ENCODE assay signal across 11 cellular contexts in the genomic region with DNA sequence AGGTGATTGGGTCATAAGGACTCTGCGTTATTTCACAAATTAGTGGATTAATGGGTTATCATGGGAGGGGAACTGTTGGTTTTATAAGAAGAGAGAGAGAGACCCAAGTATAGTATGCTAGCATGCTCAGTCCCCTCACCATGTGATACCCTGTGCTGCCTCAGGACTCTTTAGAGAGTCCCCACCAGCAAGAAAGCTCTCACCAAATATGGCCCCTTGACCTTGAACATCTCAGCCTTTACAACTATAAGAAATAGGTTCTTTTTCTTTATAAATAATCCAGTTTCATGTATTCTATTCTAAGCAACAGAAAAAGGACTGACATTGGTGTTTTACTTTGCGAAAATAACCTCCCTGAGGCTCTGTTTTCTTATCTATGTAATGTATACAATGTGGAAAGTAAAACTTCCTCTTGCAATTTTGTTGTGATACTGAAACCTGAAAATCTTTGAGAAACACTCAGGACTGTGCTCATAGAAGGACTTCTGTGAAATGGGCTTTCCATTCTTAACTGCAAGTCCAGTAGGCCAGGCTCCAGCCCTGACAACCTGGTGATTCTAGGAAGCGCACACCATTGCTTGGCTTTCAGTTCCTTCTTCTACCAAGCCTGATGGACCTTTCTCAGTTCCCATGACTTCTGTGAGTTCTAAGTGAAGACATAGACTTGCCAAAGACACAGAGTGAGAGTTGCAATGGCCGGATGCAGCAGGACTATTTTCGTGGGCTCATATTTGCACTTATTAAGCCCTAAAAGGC. TPM values are rescaled to one million over a fixed set of nuclear protein-coding genes. Genes with fewer than 3 reads are reported as not detected.
DNase-seq lines count a peak whose midpoint lies in the region; ATAC-seq and TF ChIP-seq lines count a peak whose summit lies in the region.
"Had no signal": no experiment of that assay in that cellular context is flagged by ENCODE, and none has a peak within 500 bp of the region (broad histone marks: within the 10 kb centered on the region; RNA-seq: fewer than 3 reads in every experiment).

No MANE protein-coding gene starts in this region.

- peak; percentile 89 for ATAC-seq in GM19351 (IDR thresholded peaks at IDR 0.05; ENCODE audit: unreplicated experiment)
- ATAC-seq in HG02981 (IDR thresholded peaks at IDR 0.05; ENCODE audit: unreplicated experiment): peak; percentile 83
- ATAC-seq in PC-3: no peak

- no peak overlapping the region for H3K9ac ChIP-seq in PC-3 (ENCODE audit: low read length)

- H3K9me3 Mint-ChIP-seq in CD14-positive monocyte (peaks cover 0 to 17% (median 7%) of the 10 kb centered on the region in 7 donors), osteocyte (ENCODE audit: unreplicated experiment) (no peaks in the 10 kb centered on the region)
- H3K9me3 Mint-ChIP-seq: immature natural killer cell had no signal

- H3K27ac ChIP-seq in PC-3 (ENCODE audit: low read length): no peak overlapping the region

- TF ChIP-seq CTCF in CD14-positive monocyte (IDR thresholded peaks at IDR 0.05): no peak
- no peak for TF ChIP-seq CTCF in osteocyte (IDR thresholded peaks at IDR 0.05)
- no peak for TF ChIP-seq CTCF in PC-3 (conservative IDR thresholded peaks at IDR 0.05; ENCODE audit: low read depth, low read length)

- POLR2A ChIA-PET in PC-3 (lab: Charles Lee; ENCODE audit: unreplicated experiment): no interaction called here

- peaks cover 0 to 3% (median 1%) of the 10 kb centered on the region in 3 donors for H3K27me3 Mint-ChIP-seq in CD14-positive monocyte (ENCODE audit: low read depth in 3 of 3)
- peaks cover 20% of the 10 kb centered on the region for H3K27me3 Mint-ChIP-seq in osteocyte (ENCODE audit: unreplicated experiment)

- H3K4me1 Mint-ChIP-seq in CD14-positive monocyte (peaks cover 67% of the 10 kb centered on the region), osteocyte (ENCODE audit: unreplicated experiment) (no peaks in the 10 kb centered on the region)
- H3K4me1 Mint-ChIP-seq: immature natural killer cell had no signal

- H3K4me3 ChIP-seq in PC-3 (ENCODE audit: low read length): no peak overlapping the region
- H3K4me3 ChIP-seq in H7 (ENCODE audit: insufficient read depth, low read depth, low read length): no peak overlapping the region

- H3K79me2 ChIP-seq in PC-3 (ENCODE audit: low read length): no peaks in the 10 kb centered on the region

- peak overlapping the region; percentile 98 to 100 (median 99) for H3K27ac Mint-ChIP-seq in CD14-positive monocyte
- no peak overlapping the region for H3K27ac Mint-ChIP-seq in osteocyte (ENCODE audit: unreplicated experiment)
- H3K27ac Mint-ChIP-seq: immature natural killer cell had no signal

- H3K36me3 ChIP-seq in PC-3 (ENCODE audit: low read depth, low read length): no peaks in the 10 kb centered on the region
- no peaks in the 10 kb centered on the region for H3K36me3 ChIP-seq in H7 (replicated peaks; ENCODE audit: control insufficient read depth, insufficient read depth, low read length)

- BruUV-seq in PC-3 (replicated peaks; lab: Mats Ljungman, UMichigan): no TSS peak

- no peaks in the 10 kb centered on the region for H3K9me2 ChIP-seq in PC-3 (replicated peaks; ENCODE audit: low read length)

- CTCF ChIA-PET in PC-3 (lab: Charles Lee): no interaction called here

- H2AFZ ChIP-seq in PC-3 (ENCODE audit: low read length): no peak overlapping the region; the same call in 1 of the 2 replicates

- intact Hi-C loops in CD14-positive monocyte (cut with micrococcal nuclease): no loop called here
- intact Hi-C loops in PC-3 (cut with micrococcal nuclease): no loop called here

- no peaks in the 10 kb centered on the region for H3K27me3 ChIP-seq in PC-3 (ENCODE audit: low read length)
- H3K27me3 ChIP-seq in H7 (ENCODE audit: control insufficient read depth, insufficient read depth, low read length): no peaks in the 10 kb centered on the region

- H3K4me3 Mint-ChIP-seq in CD14-positive monocyte: peak overlapping the region; percentile 30 to 34
- H3K4me3 Mint-ChIP-seq in osteocyte (ENCODE audit: unreplicated experiment): no peak overlapping the region
- H3K4me3 Mint-ChIP-seq: immature natural killer cell had no signal

- H3K4me1 ChIP-seq in PC-3 (ENCODE audit: insufficient read depth, low read length): no peaks in the 10 kb centered on the region

- H3K9me3 ChIP-seq in PC-3 (ENCODE audit: low read length): no peaks in the 10 kb centered on the region

- H3K36me3 Mint-ChIP-seq in CD14-positive monocyte (peaks cover 13 to 39% of the 10 kb centered on the region in 2 donors), osteocyte (ENCODE audit: unreplicated experiment) (no peaks in the 10 kb centered on the region)
- H3K36me3 Mint-ChIP-seq: immature natural killer cell had no signal

- no peak overlapping the region for H3K4me2 ChIP-seq in PC-3 (ENCODE audit: low read length)

- DNase-seq in CD14-positive monocyte (ENCODE audit: low spot score): peak; percentile 68
- peak; percentile 72 for DNase-seq in NOMO-1 treated with dmso at 0.1 percent for 144 hours (lab: John Stamatoyannopoulos, UW; ENCODE audit: unreplicated experiment)
- DNase-seq in osteocyte (ENCODE audit: extremely low spot score, unreplicated experiment): no peak
- DNase-seq in PC-3: no peak
- no peak for DNase-seq in H7
- DNase-seq in OCI-M2 (lab: John Stamatoyannopoulos, UW; ENCODE audit: unreplicated experiment): no peak
- DNase-seq: immature natural killer cell had no signal

- H4K20me1 ChIP-seq in PC-3 (ENCODE audit: low read length): no peaks in the 10 kb centered on the region

- H3F3A ChIP-seq in PC-3 (ENCODE audit: low read length, unreplicated experiment): no peaks in the 10 kb centered on the region

RNA-seq across cellular contexts. Expression of a gene that starts 21.9 kb away (rescaled TPM):
- polyA plus RNA-seq in CD14-positive monocyte: 10 to 100 TPM; 12.0 to 13.0 TPM
- not detected in 2 replicates for total RNA-seq in osteocyte
- total RNA-seq in PC-3 (2014; rRNA removed): 0.18 and 0.23 TPM in 2 replicates
- total RNA-seq in H7 (2014; rRNA removed; shearing (Covaris generic)): not detected in 2 replicates
- total RNA-seq: H1, skeletal muscle tissue had no signal
- polyA plus RNA-seq: H1 had no signal

RNA-seq across cellular contexts. Expression of a gene that starts 44.4 kb away (rescaled TPM):
- polyA plus RNA-seq in CD14-positive monocyte: 10 to 100 TPM; 81.5 to 92.8 TPM
- total RNA-seq in osteocyte (not detected in 2 replicates), PC-3 (2014; rRNA removed) (0.52 and 2.1 TPM in 2 replicates)
- total RNA-seq in H7 (2014; rRNA removed; shearing (Covaris generic)): not detected in 2 replicates
- polyA plus RNA-seq: H1 had no signal

Comparison
In these comparisons a context has a peak if more than half of its experiments do, and no peak if none do; other contexts are left out.
1. DNase-seq: peak in CD14-positive monocyte (single experiment) and NOMO-1 treated with dmso at 0.1 percent for 144 hours (single experiment); none in osteocyte (single experiment), PC-3 (single experiment), H7 (single experiment) and OCI-M2 (single experiment).